ENCODE assay signal across 10 cellular contexts in the genomic region with DNA sequence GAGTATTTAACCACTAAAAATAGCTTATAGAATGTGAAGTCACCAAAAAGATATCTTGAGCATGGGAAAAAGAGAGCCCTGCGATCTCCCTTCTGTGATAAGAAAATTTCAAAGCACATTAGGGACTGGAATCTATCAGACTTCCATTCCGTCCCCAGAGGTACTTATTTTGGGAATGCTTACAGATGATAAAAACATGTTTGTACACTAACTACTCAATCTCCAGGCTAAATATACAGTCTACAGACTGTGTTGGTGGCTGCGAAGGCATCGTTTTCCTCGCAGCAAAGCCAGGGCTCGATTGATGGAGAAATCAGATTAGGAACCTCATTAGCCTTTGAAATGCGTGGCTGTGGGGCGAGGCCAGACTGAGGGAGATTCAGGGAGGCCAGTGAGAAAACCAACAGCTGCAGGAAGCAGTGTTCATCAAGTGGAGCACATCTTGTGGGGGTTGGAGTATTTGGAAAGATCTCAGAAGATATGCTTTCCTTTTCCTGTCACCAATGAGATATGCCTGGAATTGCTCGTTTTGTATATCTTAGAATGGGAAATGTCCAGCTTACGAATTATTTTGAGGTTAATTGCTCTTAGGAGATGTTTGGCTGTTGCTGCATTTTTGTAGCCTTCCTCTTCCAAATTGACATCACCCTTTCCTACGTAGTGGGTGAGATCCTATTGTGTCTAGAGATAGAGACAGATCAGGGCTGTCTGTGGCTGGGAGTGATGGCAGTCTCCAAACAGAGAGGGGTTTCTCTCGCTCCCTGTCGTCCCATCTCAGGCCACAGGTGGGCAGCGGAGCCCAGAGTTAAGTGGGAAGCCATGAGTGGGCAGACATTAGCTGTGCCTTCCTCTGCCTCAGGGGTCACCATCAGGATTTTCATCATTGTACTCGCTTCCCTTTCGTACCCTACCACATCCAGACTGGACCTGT.
DNase-seq lines count a peak whose midpoint lies in the region; ATAC-seq and TF ChIP-seq lines count a peak whose summit lies in the region.
"Had no signal": no experiment of that assay in that cellular context is flagged by ENCODE, and none has a peak within 500 bp of the region (broad histone marks: within the 10 kb centered on the region; RNA-seq: fewer than 3 reads in every experiment).

No MANE protein-coding gene starts in this region.

- H3F3A ChIP-seq in GM23248 (ENCODE audit: insufficient read depth) (no peaks in the 10 kb centered on the region), smooth muscle cell (ENCODE audit: low read depth) (no peaks in the 10 kb centered on the region)

- H3K27me3 ChIP-seq in GM23248 (replicated peaks; ENCODE audit: insufficient read depth) (peaks cover 7% of the 10 kb centered on the region; the same call in 1 of the 2 replicates), smooth muscle cell (ENCODE audit: low read depth) (no peaks in the 10 kb centered on the region)

- H3K27ac ChIP-seq in GM23248 (no peak overlapping the region), smooth muscle cell (ENCODE audit: low read depth) (no peak overlapping the region)

- WGBS in GM23248 (ENCODE audit: low coverage in 1 of 2, low lambda C conversion rate in 2 of 2, missing lambda C conversion rate in 2 of 2), 2 experiments, result 47 to 50% methylated on average over 16 of the region's 16 CpGs
- WGBS in smooth muscle cell (ENCODE audit: low lambda C conversion rate), result 23% methylated on average over 16 of the region's 16 CpGs

- DNase-seq in GM23248 (peak; percentile 29), RPMI7951 (ENCODE audit: low read depth) (peak; percentile 66), glutamatergic neuron (peak; percentile 71), smooth muscle cell (lab: John Stamatoyannopoulos, UW; ENCODE audit: unreplicated experiment) (no peak), NCI-H2196 (lab: John Stamatoyannopoulos, UW; ENCODE audit: unreplicated experiment) (no peak), NCI-H2227 treated with DMSO at 0.1 percent for 48 hours (lab: John Stamatoyannopoulos, UW) (no peak)
- DNase-seq: NCI-H774 had no signal

- H3K4me1 ChIP-seq in GM23248 (ENCODE audit: insufficient read depth) (0 out of 2 replicates have a peak, but pooled peaks cover 4% of the 10 kb centered on the region), smooth muscle cell (ENCODE audit: low read depth) (peaks cover 10% of the 10 kb centered on the region)

- H3K9me2 ChIP-seq in GM23248 (ENCODE audit: insufficient read depth), result no peaks in the 10 kb centered on the region

- peaks cover 5% of the 10 kb centered on the region for H3K4me1 Mint-ChIP-seq in glutamatergic neuron (ENCODE audit: low read depth, unreplicated experiment)

- H3K4me2 ChIP-seq in GM23248 (ENCODE audit: unreplicated experiment), result no peak overlapping the region
- H3K4me2 ChIP-seq in smooth muscle cell, result peak overlapping the region; percentile 76

- H3K4me3 ChIP-seq in GM23248, result no peak overlapping the region
- peak overlapping the region; percentile 6 for H3K4me3 ChIP-seq in smooth muscle cell

- H3K36me3 ChIP-seq in GM23248 (ENCODE audit: low read depth) (no peaks in the 10 kb centered on the region), smooth muscle cell (ENCODE audit: low read depth) (no peaks in the 10 kb centered on the region)

- H3K9ac ChIP-seq in GM23248, result no peak overlapping the region
- no peak overlapping the region for H3K9ac ChIP-seq in smooth muscle cell (ENCODE audit: low read depth)

- TF ChIP-seq CTCF in glutamatergic neuron (IDR thresholded peaks at IDR 0.05; ENCODE audit: partially characterized antibody, unreplicated experiment), result no peak
- TF ChIP-seq CTCF in smooth muscle cell (IDR thresholded peaks at IDR 0.05; ENCODE audit: borderline replicate concordance, insufficient read depth, poor library complexity, severe bottlenecking), result peak; percentile 45

- H4K20me1 ChIP-seq in GM23248 (ENCODE audit: insufficient read depth), result no peaks in the 10 kb centered on the region
- no peaks in the 10 kb centered on the region for H4K20me1 ChIP-seq in smooth muscle cell (ENCODE audit: low read depth)

- no peaks in the 10 kb centered on the region for H3K79me2 ChIP-seq in GM23248 (ENCODE audit: insufficient read depth)
- no peaks in the 10 kb centered on the region for H3K79me2 ChIP-seq in smooth muscle cell (ENCODE audit: low read depth)

- H3K9me3 ChIP-seq in GM23248 (ENCODE audit: low read depth) (no peaks in the 10 kb centered on the region), smooth muscle cell (replicated peaks; ENCODE audit: low read depth) (no peaks in the 10 kb centered on the region)

- ATAC-seq in GM21786 (IDR thresholded peaks at IDR 0.05; ENCODE audit: unreplicated experiment) (no peak), HG03196 (IDR thresholded peaks at IDR 0.05; ENCODE audit: unreplicated experiment) (no peak)
- ATAC-seq: natural killer cell treated with Interleukin-12 subunit alpha and Interleukin-12 subunit beta and Interleukin-15 and Interleukin-18, amount 100 ng/mL, for 72 hours had no signal

- no peaks in the 10 kb centered on the region for H3K36me3 Mint-ChIP-seq in glutamatergic neuron (ENCODE audit: unreplicated experiment)

- in situ Hi-C loops in GM23248 (cut with MboI), result no loop called here

- peaks cover 2% of the 10 kb centered on the region for H3K27me3 Mint-ChIP-seq in glutamatergic neuron (ENCODE audit: unreplicated experiment)
- H3K27me3 Mint-ChIP-seq: natural killer cell treated with Interleukin-12 subunit alpha and Interleukin-12 subunit beta and Interleukin-15 and Interleukin-18, amount 100 ng/mL, for 72 hours had no signal

- H3K27ac Mint-ChIP-seq in glutamatergic neuron (ENCODE audit: unreplicated experiment), result no peak overlapping the region
- H3K27ac Mint-ChIP-seq: natural killer cell treated with Interleukin-12 subunit alpha and Interleukin-12 subunit beta and Interleukin-15 and Interleukin-18, amount 100 ng/mL, for 72 hours had no signal

- H3K9me3 Mint-ChIP-seq in glutamatergic neuron (ENCODE audit: unreplicated experiment), result no peaks in the 10 kb centered on the region

- peak overlapping the region; percentile 10 for H3K4me3 Mint-ChIP-seq in glutamatergic neuron (ENCODE audit: unreplicated experiment)
- H3K4me3 Mint-ChIP-seq: natural killer cell treated with Interleukin-12 subunit alpha and Interleukin-12 subunit beta and Interleukin-15 and Interleukin-18, amount 100 ng/mL, for 72 hours had no signal

- H2AFZ ChIP-seq in GM23248, result peak overlapping the region; percentile 12
- peak overlapping the region; percentile 26 for H2AFZ ChIP-seq in smooth muscle cell (ENCODE audit: low read depth)

Comparison
In these comparisons a context has a peak if more than half of its experiments do, and no peak if none do; other contexts are left out.
1. DNase-seq: peak in GM23248 (single experiment), RPMI7951 (single experiment) and glutamatergic neuron (single experiment); none in smooth muscle cell (single experiment), NCI-H2196 (single experiment) and NCI-H2227 treated with DMSO at 0.1 percent for 48 hours (single experiment).